ENCODE assay signal across 1 cellular context in the genomic region with DNA sequence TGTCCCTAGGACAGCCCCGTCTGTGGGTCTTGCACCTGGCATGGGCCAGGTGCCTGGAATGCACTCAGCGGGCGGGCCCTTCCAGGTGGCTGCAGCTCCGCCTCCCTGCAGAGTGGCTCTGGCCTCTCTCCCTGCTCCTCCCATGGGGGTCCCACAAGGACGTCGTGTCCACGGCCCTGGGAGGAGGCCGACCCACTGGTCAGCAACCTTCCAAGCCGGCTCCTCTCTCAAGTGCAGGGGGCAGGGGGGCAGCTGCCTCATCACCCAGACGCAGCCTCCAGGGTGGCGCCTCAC.
TF ChIP-seq lines count a peak whose summit lies in the region.

No MANE protein-coding gene starts in this region.

TF ChIP-seq in HepG2, 621 proteins besides CTCF, POLR2A, EP300 and RAD21 (continued from another document):
- no peak for TF ChIP-seq ZNF800 (CRISPR knock-in tag; IDR thresholded peaks at IDR 0.05)
- TF ChIP-seq ZNF496 (CRISPR knock-in tag; IDR thresholded peaks at IDR 0.05; ENCODE audit: insufficient replicate concordance) = no peak
- TF ChIP-seq GTF3A (CRISPR knock-in tag; conservative IDR thresholded peaks at IDR 0.05) = no peak
- TF ChIP-seq ZNF317 (CRISPR knock-in tag; IDR thresholded peaks at IDR 0.05) = no peak
- TF ChIP-seq ZNF260 (CRISPR knock-in tag; IDR thresholded peaks at IDR 0.05; ENCODE audit: borderline replicate concordance, low read depth) = no peak
- TF ChIP-seq CBFB (CRISPR knock-in tag; IDR thresholded peaks at IDR 0.05) = no peak
- TF ChIP-seq, protein P1, sequence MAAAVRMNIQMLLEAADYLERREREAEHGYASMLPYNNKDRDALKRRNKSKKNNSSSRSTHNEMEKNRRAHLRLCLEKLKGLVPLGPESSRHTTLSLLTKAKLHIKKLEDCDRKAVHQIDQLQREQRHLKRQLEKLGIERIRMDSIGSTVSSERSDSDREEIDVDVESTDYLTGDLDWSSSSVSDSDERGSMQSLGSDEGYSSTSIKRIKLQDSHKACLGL (CRISPR knock-in tag; IDR thresholded peaks at IDR 0.05) = no peak
- no peak for TF ChIP-seq ZNF772 (CRISPR knock-in tag; IDR thresholded peaks at IDR 0.05)
- TF ChIP-seq ASH2L (IDR thresholded peaks at IDR 0.05; ENCODE audit: insufficient read length, low read depth, low read length) = no peak
- no peak for TF ChIP-seq TCF7L2 (IDR thresholded peaks at IDR 0.05; ENCODE audit: low read depth, low read length)
- TF ChIP-seq, protein P2, sequence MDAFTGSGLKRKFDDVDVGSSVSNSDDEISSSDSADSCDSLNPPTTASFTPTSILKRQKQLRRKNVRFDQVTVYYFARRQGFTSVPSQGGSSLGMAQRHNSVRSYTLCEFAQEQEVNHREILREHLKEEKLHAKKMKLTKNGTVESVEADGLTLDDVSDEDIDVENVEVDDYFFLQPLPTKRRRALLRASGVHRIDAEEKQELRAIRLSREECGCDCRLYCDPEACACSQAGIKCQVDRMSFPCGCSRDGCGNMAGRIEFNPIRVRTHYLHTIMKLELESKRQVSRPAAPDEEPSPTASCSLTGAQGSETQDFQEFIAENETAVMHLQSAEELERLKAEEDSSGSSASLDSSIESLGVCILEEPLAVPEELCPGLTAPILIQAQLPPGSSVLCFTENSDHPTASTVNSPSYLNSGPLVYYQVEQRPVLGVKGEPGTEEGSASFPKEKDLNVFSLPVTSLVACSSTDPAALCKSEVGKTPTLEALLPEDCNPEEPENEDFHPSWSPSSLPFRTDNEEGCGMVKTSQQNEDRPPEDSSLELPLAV (CRISPR knock-in tag; conservative IDR thresholded peaks at IDR 0.05; ENCODE audit: low read depth) = no peak
- TF ChIP-seq, protein P3, sequence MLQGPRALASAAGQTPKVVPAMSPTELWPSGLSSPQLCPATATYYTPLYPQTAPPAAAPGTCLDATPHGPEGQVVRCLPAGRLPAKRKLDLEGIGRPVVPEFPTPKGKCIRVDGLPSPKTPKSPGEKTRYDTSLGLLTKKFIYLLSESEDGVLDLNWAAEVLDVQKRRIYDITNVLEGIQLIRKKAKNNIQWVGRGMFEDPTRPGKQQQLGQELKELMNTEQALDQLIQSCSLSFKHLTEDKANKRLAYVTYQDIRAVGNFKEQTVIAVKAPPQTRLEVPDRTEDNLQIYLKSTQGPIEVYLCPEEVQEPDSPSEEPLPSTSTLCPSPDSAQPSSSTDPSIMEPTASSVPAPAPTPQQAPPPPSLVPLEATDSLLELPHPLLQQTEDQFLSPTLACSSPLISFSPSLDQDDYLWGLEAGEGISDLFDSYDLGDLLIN (CRISPR knock-in tag; IDR thresholded peaks at IDR 0.05; ENCODE audit: borderline replicate concordance) = no peak
- TF ChIP-seq, protein P4, sequence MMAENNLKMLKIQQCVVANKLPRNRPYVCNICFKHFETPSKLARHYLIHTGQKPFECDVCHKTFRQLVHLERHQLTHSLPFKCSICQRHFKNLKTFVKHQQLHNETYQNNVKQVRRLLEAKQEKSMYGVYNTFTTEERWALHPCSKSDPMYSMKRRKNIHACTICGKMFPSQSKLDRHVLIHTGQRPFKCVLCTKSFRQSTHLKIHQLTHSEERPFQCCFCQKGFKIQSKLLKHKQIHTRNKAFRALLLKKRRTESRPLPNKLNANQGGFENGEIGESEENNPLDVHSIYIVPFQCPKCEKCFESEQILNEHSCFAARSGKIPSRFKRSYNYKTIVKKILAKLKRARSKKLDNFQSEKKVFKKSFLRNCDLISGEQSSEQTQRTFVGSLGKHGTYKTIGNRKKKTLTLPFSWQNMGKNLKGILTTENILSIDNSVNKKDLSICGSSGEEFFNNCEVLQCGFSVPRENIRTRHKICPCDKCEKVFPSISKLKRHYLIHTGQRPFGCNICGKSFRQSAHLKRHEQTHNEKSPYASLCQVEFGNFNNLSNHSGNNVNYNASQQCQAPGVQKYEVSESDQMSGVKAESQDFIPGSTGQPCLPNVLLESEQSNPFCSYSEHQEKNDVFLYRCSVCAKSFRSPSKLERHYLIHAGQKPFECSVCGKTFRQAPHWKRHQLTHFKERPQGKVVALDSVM (CRISPR knock-in tag; IDR thresholded peaks at IDR 0.05) = no peak
TF ChIP-seq in HepG2: peak in this region for 0.
